In the genomic region with DNA sequence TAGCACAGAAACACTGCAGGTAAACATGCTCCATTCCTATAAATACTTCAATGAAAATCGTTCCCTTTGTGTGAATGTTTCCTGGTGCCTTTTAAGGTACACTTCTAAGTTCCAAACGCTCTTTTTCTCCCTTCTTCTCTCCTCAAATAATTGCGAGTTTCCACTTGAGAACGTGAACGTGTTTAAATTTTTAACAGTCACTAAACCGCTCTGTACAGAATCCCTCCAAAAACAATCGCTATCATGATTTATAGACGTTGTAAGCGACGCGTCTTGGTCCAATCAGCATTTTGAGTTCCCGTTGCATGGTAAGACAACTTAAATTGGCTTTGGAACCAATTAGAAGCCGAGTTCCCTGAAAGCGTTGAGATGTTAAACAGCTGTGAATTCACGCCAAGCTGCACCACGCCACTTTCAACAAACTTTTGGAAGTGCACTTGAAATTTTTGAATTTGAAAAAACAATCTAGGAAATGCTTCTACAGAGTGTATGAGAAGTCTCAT, we compare ENCODE assay signal across 8 cellular contexts. TPM values are rescaled to one million over a fixed set of nuclear protein-coding genes. Genes with fewer than 3 reads are reported as not detected.
A peak's percentile ranks its signal among the peaks of the same experiment; 100 is the strongest.
DNase-seq lines count a peak whose midpoint lies in the region; ATAC-seq and TF ChIP-seq lines count a peak whose summit lies in the region.

No MANE protein-coding gene starts in this region.

- peaks cover 11% of the 10 kb centered on the region for H3K27me3 Mint-ChIP-seq in T-helper 17 cell

- H3K36me3 Mint-ChIP-seq in T-helper 17 cell (ENCODE audit: low read depth) = peaks cover 2% of the 10 kb centered on the region

- DNase-seq in cardiac muscle cell (ENCODE audit: low read depth in 1 of 2, low spot score in 1 of 2) (peak; percentile 56 to 85), Right ventricle myocardium inferior (ENCODE audit: missing footprints) (no peak), NCI-H1105 treated with DMSO at 0.1 percent for 48 hours (lab: John Stamatoyannopoulos, UW) (peak; percentile 80), T-helper 17 cell (no peak), mucosa of descending colon (peak in 1 of 3 donors; percentile 27), vagina (ENCODE audit: extremely low spot score in 2 of 2) (no peak)
- DNase-seq in effector CD4-positive, alpha-beta T cell = peak; percentile 15

- H3K27me3 ChIP-seq in cardiac muscle cell (peaks cover 2% of the 10 kb centered on the region), vagina (no peaks in the 10 kb centered on the region)

- H3K4me1 ChIP-seq in cardiac muscle cell (ENCODE audit: low read depth) = peaks cover 5% of the 10 kb centered on the region
- H3K4me1 ChIP-seq in mucosa of descending colon (ENCODE audit: low read depth) = peaks cover 5% of the 10 kb centered on the region
- peaks cover 5% of the 10 kb centered on the region for H3K4me1 ChIP-seq in vagina

- peak overlapping the region; percentile 93 for H3K4me3 Mint-ChIP-seq in T-helper 17 cell

- peak overlapping the region; percentile 77 for H3K4me3 ChIP-seq in cardiac muscle cell
- H3K4me3 ChIP-seq in mucosa of descending colon = peak overlapping the region; percentile 9
- peak overlapping the region; percentile 57 to 70 for H3K4me3 ChIP-seq in vagina

- peak overlapping the region; percentile 96 for H3K27ac Mint-ChIP-seq in T-helper 17 cell

- H3K9me3 ChIP-seq in cardiac muscle cell (ENCODE audit: low read depth) (no peaks in the 10 kb centered on the region), T-helper 17 cell (ENCODE audit: control insufficient read depth, low read length, poor library complexity, severe bottlenecking) (no peaks in the 10 kb centered on the region), mucosa of descending colon (no peaks in the 10 kb centered on the region), vagina (no peaks in the 10 kb centered on the region)

- no peaks in the 10 kb centered on the region for H3K36me3 ChIP-seq in cardiac muscle cell
- H3K36me3 ChIP-seq in mucosa of descending colon (ENCODE audit: low read depth) = peaks cover 3% of the 10 kb centered on the region
- H3K36me3 ChIP-seq in vagina = no peaks in the 10 kb centered on the region

- intact Hi-C loops in Right ventricle myocardium inferior (cut with DNase I) (no loop called here), mucosa of descending colon (cut with DNase I, micrococcal nuclease) (no loop called here), vagina (cut with DNase I) (no loop called here)

- no peak for TF ChIP-seq POLR2A in vagina (IDR thresholded peaks at IDR 0.05)

- ATAC-seq in Right ventricle myocardium inferior (no peak), T-helper 17 cell (peak; percentile 41), mucosa of descending colon (peak; percentile 5), GM18519 (IDR thresholded peaks at IDR 0.05; ENCODE audit: low FRiP score, unreplicated experiment) (no peak)

- H3K4me1 Mint-ChIP-seq in T-helper 17 cell = peaks cover 17% of the 10 kb centered on the region

- H3K27ac ChIP-seq in cardiac muscle cell = no peak overlapping the region
- peak overlapping the region; percentile 97 for H3K27ac ChIP-seq in vagina

- TF ChIP-seq CTCF in cardiac muscle cell (IDR thresholded peaks at IDR 0.05; ENCODE audit: low read depth, low read length) = no peak
- TF ChIP-seq CTCF in mucosa of descending colon (IDR thresholded peaks at IDR 0.05) = no peak
- TF ChIP-seq CTCF in vagina (IDR thresholded peaks at IDR 0.05) = no peak

RNA-seq across cellular contexts. Expression of a gene that starts 12.6 kb away (rescaled TPM):
- total RNA-seq in cardiac muscle cell = not detected in 2 replicates
- not detected in 2 replicates for polyA plus RNA-seq in cardiac muscle cell
- total RNA-seq in Right ventricle myocardium inferior = not detected
- total RNA-seq in T-helper 17 cell = not detected
- not detected for total RNA-seq in mucosa of descending colon
- not detected for total RNA-seq in vagina

Comparison
In these comparisons a context has a peak if more than half of its experiments do, and no peak if none do; other contexts are left out.
1. DNase-seq: peak in cardiac muscle cell (2 of 2), NCI-H1105 treated with DMSO at 0.1 percent for 48 hours (single experiment) and effector CD4-positive, alpha-beta T cell (single experiment); none in Right ventricle myocardium inferior (single experiment), T-helper 17 cell (0 of 3) and vagina (0 of 2).
2. H3K4me3 ChIP-seq: peak in every context shown above with its lines; median percentile 77 in cardiac muscle cell; 64 in vagina; 9 in mucosa of descending colon.
3. ATAC-seq: peak in T-helper 17 cell (single experiment) and mucosa of descending colon (single experiment); none in Right ventricle myocardium inferior (single experiment) and GM18519 (single experiment).